Comparison of ENCODE assay signal across 1 cellular context in genomic region chr7:31705377-31705776, GRCh38.
TF ChIP-seq lines count a peak whose summit lies in the region.

No MANE protein-coding gene starts in this region.

TF ChIP-seq in GM12878, 131 proteins besides CTCF, POLR2A, EP300 and RAD21 (continued from another document):
- TF ChIP-seq, protein P1, sequence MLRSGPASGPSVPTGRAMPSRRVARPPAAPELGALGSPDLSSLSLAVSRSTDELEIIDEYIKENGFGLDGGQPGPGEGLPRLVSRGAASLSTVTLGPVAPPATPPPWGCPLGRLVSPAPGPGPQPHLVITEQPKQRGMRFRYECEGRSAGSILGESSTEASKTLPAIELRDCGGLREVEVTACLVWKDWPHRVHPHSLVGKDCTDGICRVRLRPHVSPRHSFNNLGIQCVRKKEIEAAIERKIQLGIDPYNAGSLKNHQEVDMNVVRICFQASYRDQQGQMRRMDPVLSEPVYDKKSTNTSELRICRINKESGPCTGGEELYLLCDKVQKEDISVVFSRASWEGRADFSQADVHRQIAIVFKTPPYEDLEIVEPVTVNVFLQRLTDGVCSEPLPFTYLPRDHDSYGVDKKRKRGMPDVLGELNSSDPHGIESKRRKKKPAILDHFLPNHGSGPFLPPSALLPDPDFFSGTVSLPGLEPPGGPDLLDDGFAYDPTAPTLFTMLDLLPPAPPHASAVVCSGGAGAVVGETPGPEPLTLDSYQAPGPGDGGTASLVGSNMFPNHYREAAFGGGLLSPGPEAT (IDR thresholded peaks at IDR 0.05; ENCODE audit: low read depth): 0 out of 2 replicates have a peak, but pooled peaks have one; percentile 31
- no peak for TF ChIP-seq PAX8 (IDR thresholded peaks at IDR 0.05)
- peak; percentile 35; the same call in 1 of the 2 replicates for TF ChIP-seq ATF7 (IDR thresholded peaks at IDR 0.05; ENCODE audit: low read depth)
- peak; percentile 97 for TF ChIP-seq MTA2 (IDR thresholded peaks at IDR 0.05; ENCODE audit: low read depth)
- TF ChIP-seq ZNF207 (IDR thresholded peaks at IDR 0.05; ENCODE audit: borderline replicate concordance): no peak
- no peak for TF ChIP-seq CBX3 (IDR thresholded peaks at IDR 0.05; ENCODE audit: borderline replicate concordance, low read depth)
- peak; percentile 64; the same call in 1 of the 2 replicates for TF ChIP-seq SPI1 (IDR thresholded peaks at IDR 0.05; ENCODE audit: borderline replicate concordance, insufficient read depth, low read depth, low read length)
- TF ChIP-seq ATF3 (IDR thresholded peaks at IDR 0.05; ENCODE audit: borderline replicate concordance, extremely low read depth, low read depth, low read length): no peak
- no peak for TF ChIP-seq NRF1 (conservative IDR thresholded peaks at IDR 0.05; ENCODE audit: low read depth, low read length)
- TF ChIP-seq NFXL1 (IDR thresholded peaks at IDR 0.05; ENCODE audit: borderline replicate concordance): no peak
- TF ChIP-seq IKZF2 (IDR thresholded peaks at IDR 0.05): peak; percentile 48 to 68; a peak in 3 of 4 replicates
- no peak for TF ChIP-seq EGR1 (IDR thresholded peaks at IDR 0.05; ENCODE audit: borderline replicate concordance in 1 of 2, low read depth in 2 of 2, low read length in 2 of 2)
- no peak for TF ChIP-seq IRF5 (IDR thresholded peaks at IDR 0.05; ENCODE audit: borderline replicate concordance)
- no peak for TF ChIP-seq WRNIP1 (IDR thresholded peaks at IDR 0.05; ENCODE audit: borderline replicate concordance, low read depth, low read length)
- TF ChIP-seq RBBP5 (conservative IDR thresholded peaks at IDR 0.05): no peak
- TF ChIP-seq RAD51 (IDR thresholded peaks at IDR 0.05): 0 out of 2 replicates have a peak, but pooled peaks have one; percentile 14
- no peak for TF ChIP-seq BRCA1 (IDR thresholded peaks at IDR 0.05; ENCODE audit: low read depth, low read length)
- TF ChIP-seq HDGF (IDR thresholded peaks at IDR 0.05): no peak
- TF ChIP-seq, protein P2, sequence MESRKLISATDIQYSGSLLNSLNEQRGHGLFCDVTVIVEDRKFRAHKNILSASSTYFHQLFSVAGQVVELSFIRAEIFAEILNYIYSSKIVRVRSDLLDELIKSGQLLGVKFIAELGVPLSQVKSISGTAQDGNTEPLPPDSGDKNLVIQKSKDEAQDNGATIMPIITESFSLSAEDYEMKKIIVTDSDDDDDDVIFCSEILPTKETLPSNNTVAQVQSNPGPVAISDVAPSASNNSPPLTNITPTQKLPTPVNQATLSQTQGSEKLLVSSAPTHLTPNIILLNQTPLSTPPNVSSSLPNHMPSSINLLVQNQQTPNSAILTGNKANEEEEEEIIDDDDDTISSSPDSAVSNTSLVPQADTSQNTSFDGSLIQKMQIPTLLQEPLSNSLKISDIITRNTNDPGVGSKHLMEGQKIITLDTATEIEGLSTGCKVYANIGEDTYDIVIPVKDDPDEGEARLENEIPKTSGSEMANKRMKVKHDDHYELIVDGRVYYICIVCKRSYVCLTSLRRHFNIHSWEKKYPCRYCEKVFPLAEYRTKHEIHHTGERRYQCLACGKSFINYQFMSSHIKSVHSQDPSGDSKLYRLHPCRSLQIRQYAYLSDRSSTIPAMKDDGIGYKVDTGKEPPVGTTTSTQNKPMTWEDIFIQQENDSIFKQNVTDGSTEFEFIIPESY (IDR thresholded peaks at IDR 0.05): no peak
- no peak for TF ChIP-seq SMAD5 (IDR thresholded peaks at IDR 0.05; ENCODE audit: low read depth)
